Comparison of ENCODE assay signal across 1 cellular context in the genomic region with DNA sequence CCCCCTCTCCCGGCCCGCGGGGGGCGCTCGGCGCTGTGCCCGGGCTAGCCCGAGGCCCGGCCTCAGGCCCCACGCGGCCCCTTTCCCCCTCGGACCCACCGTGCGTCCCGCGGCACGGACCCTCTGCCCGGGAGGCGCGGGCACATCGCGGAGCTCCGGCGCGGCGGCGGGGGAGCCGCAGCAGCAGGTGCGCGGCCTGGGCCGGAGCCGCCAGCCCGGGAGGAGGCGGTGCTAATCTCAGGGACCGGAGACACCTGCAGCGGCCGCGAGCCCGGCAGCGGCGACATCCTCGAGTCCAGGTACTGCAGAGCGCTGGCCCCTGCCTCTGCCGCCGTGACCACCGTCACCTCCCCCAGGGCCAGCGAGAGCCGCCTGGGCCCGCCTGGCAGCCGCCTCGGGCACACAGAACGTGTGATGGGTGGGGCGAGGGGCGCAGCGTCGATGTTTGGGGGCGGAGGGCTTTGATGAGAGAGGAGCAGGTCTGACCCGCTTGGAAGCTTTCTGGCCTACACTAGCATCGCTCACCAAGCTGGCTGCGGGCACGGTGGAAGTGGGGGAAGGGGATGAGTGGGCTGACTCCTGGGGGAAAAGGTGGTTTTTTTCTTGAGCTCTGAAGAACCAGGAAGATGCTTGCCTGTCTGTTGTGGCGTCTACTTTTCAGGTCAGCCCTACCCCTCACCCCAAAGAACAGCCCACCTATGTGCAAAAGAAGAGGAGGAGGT.
TF ChIP-seq lines count a peak whose summit lies in the region.

No MANE protein-coding gene starts in this region.

TF ChIP-seq in HepG2, 621 proteins besides CTCF, POLR2A, EP300 and RAD21 (continued from another document and continues in another):
- TF ChIP-seq, protein P1, sequence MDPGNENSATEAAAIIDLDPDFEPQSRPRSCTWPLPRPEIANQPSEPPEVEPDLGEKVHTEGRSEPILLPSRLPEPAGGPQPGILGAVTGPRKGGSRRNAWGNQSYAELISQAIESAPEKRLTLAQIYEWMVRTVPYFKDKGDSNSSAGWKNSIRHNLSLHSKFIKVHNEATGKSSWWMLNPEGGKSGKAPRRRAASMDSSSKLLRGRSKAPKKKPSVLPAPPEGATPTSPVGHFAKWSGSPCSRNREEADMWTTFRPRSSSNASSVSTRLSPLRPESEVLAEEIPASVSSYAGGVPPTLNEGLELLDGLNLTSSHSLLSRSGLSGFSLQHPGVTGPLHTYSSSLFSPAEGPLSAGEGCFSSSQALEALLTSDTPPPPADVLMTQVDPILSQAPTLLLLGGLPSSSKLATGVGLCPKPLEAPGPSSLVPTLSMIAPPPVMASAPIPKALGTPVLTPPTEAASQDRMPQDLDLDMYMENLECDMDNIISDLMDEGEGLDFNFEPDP (CRISPR knock-in tag; conservative IDR thresholded peaks at IDR 0.05) = no peak
- no peak for TF ChIP-seq BORCS8-MEF2B (CRISPR knock-in tag; IDR thresholded peaks at IDR 0.05)
- no peak for TF ChIP-seq ATAD3A (CRISPR knock-in tag; IDR thresholded peaks at IDR 0.05)
- peak; percentile 6; the same call in 1 of the 2 replicates for TF ChIP-seq SP4 (CRISPR knock-in tag; IDR thresholded peaks at IDR 0.05)
- 0 out of 2 replicates have a peak, but pooled peaks have one; percentile 44 for TF ChIP-seq YEATS4 (CRISPR knock-in tag; IDR thresholded peaks at IDR 0.05; ENCODE audit: borderline replicate concordance)
- TF ChIP-seq ZNF746 (CRISPR knock-in tag; IDR thresholded peaks at IDR 0.05) = no peak
- TF ChIP-seq, protein P2, sequence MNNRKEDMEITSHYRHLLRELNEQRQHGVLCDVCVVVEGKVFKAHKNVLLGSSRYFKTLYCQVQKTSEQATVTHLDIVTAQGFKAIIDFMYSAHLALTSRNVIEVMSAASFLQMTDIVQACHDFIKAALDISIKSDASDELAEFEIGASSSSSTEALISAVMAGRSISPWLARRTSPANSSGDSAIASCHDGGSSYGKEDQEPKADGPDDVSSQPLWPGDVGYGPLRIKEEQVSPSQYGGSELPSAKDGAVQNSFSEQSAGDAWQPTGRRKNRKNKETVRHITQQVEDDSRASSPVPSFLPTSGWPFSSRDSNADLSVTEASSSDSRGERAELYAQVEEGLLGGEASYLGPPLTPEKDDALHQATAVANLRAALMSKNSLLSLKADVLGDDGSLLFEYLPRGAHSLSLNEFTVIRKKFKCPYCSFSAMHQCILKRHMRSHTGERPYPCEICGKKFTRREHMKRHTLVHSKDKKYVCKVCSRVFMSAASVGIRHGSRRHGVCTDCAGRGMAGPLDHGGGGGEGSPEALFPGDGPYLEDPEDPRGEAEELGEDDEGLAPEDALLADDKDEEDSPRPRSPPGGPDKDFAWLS (CRISPR knock-in tag; IDR thresholded peaks at IDR 0.05; ENCODE audit: borderline replicate concordance) = no peak
- no peak for TF ChIP-seq ZNF430 (CRISPR knock-in tag; IDR thresholded peaks at IDR 0.05)
- TF ChIP-seq RNF2 (conservative IDR thresholded peaks at IDR 0.05; ENCODE audit: low read depth) = peak; percentile 66; the same call in 1 of the 2 replicates
- no peak for TF ChIP-seq KLF12 (CRISPR knock-in tag; IDR thresholded peaks at IDR 0.05; ENCODE audit: borderline replicate concordance)
- no peak for TF ChIP-seq ZNF562 (CRISPR knock-in tag; IDR thresholded peaks at IDR 0.05; ENCODE audit: borderline replicate concordance)
- TF ChIP-seq, protein P3, sequence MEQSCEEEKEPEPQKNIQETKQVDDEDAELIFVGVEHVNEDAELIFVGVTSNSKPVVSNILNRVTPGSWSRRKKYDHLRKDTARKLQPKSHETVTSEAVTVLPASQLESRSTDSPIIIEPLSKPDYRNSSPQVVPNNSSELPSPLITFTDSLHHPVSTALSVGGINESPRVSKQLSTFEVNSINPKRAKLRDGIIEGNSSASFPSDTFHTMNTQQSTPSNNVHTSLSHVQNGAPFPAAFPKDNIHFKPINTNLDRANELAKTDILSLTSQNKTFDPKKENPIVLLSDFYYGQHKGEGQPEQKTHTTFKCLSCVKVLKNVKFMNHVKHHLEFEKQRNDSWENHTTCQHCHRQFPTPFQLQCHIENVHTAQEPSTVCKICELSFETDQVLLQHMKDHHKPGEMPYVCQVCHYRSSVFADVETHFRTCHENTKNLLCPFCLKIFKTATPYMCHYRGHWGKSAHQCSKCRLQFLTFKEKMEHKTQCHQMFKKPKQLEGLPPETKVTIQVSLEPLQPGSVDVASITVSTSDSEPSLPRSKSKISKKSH (CRISPR knock-in tag; IDR thresholded peaks at IDR 0.05; ENCODE audit: borderline replicate concordance) = 0 out of 2 replicates have a peak, but pooled peaks have one; percentile 52
- no peak for TF ChIP-seq ARNT2 (CRISPR knock-in tag; IDR thresholded peaks at IDR 0.05; ENCODE audit: low read depth)
- TF ChIP-seq CENPT (CRISPR knock-in tag; IDR thresholded peaks at IDR 0.05; ENCODE audit: low read depth) = 0 out of 2 replicates have a peak, but pooled peaks have one; percentile 38
- peak; percentile 83 for TF ChIP-seq ZFX (CRISPR knock-in tag; IDR thresholded peaks at IDR 0.05; ENCODE audit: low read depth)
- peak; percentile 30; the same call in 1 of the 2 replicates for TF ChIP-seq SALL1 (CRISPR knock-in tag; IDR thresholded peaks at IDR 0.05)
- TF ChIP-seq JDP2 (CRISPR knock-in tag; IDR thresholded peaks at IDR 0.05; ENCODE audit: borderline replicate concordance) = no peak; the same call in 1 of the 2 replicates
- TF ChIP-seq ZNF546 (CRISPR knock-in tag; conservative IDR thresholded peaks at IDR 0.05) = 0 out of 2 replicates have a peak, but pooled peaks have one; percentile 26
- no peak for TF ChIP-seq ZNF83 (CRISPR knock-in tag; IDR thresholded peaks at IDR 0.05; ENCODE audit: borderline replicate concordance)
- TF ChIP-seq ZNF556 (CRISPR knock-in tag; IDR thresholded peaks at IDR 0.05; ENCODE audit: borderline replicate concordance) = no peak
- TF ChIP-seq SOX5 (CRISPR knock-in tag; IDR thresholded peaks at IDR 0.05; ENCODE audit: borderline replicate concordance) = no peak
- TF ChIP-seq, protein P4, sequence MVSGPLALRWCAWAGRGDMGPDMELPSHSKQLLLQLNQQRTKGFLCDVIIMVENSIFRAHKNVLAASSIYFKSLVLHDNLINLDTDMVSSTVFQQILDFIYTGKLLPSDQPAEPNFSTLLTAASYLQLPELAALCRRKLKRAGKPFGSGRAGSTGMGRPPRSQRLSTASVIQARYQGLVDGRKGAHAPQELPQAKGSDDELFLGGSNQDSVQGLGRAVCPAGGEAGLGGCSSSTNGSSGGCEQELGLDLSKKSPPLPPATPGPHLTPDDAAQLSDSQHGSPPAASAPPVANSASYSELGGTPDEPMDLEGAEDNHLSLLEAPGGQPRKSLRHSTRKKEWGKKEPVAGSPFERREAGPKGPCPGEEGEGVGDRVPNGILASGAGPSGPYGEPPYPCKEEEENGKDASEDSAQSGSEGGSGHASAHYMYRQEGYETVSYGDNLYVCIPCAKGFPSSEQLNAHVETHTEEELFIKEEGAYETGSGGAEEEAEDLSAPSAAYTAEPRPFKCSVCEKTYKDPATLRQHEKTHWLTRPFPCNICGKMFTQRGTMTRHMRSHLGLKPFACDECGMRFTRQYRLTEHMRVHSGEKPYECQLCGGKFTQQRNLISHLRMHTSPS (CRISPR knock-in tag; IDR thresholded peaks at IDR 0.05; ENCODE audit: low read depth) = no peak
- no peak for TF ChIP-seq KLF13 (CRISPR knock-in tag; IDR thresholded peaks at IDR 0.05)
- TF ChIP-seq GABPB1 (CRISPR knock-in tag; IDR thresholded peaks at IDR 0.05) = no peak
- TF ChIP-seq, protein P5, sequence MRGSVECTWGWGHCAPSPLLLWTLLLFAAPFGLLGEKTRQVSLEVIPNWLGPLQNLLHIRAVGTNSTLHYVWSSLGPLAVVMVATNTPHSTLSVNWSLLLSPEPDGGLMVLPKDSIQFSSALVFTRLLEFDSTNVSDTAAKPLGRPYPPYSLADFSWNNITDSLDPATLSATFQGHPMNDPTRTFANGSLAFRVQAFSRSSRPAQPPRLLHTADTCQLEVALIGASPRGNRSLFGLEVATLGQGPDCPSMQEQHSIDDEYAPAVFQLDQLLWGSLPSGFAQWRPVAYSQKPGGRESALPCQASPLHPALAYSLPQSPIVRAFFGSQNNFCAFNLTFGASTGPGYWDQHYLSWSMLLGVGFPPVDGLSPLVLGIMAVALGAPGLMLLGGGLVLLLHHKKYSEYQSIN (CRISPR knock-in tag; IDR thresholded peaks at IDR 0.05; ENCODE audit: borderline replicate concordance) = no peak
- TF ChIP-seq THYN1 (CRISPR knock-in tag; IDR thresholded peaks at IDR 0.05; ENCODE audit: borderline replicate concordance, low read depth) = no peak
- TF ChIP-seq, protein P6, sequence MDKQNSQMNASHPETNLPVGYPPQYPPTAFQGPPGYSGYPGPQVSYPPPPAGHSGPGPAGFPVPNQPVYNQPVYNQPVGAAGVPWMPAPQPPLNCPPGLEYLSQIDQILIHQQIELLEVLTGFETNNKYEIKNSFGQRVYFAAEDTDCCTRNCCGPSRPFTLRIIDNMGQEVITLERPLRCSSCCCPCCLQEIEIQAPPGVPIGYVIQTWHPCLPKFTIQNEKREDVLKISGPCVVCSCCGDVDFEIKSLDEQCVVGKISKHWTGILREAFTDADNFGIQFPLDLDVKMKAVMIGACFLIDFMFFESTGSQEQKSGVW (CRISPR knock-in tag; IDR thresholded peaks at IDR 0.05; ENCODE audit: borderline replicate concordance) = no peak
- TF ChIP-seq MXD4 (CRISPR knock-in tag; IDR thresholded peaks at IDR 0.05) = no peak
- 0 out of 2 replicates have a peak, but pooled peaks have one; percentile 5 for TF ChIP-seq ZIK1 (CRISPR knock-in tag; IDR thresholded peaks at IDR 0.05; ENCODE audit: borderline replicate concordance, low read depth)
- TF ChIP-seq ZNF263 (CRISPR knock-in tag; IDR thresholded peaks at IDR 0.05) = 0 out of 2 replicates have a peak, but pooled peaks have one; percentile 6
- TF ChIP-seq ZNF225 (CRISPR knock-in tag; IDR thresholded peaks at IDR 0.05) = no peak
- no peak for TF ChIP-seq ZEB1 (IDR thresholded peaks at IDR 0.05; ENCODE audit: insufficient replicate concordance, low read depth)
- TF ChIP-seq, protein P7, sequence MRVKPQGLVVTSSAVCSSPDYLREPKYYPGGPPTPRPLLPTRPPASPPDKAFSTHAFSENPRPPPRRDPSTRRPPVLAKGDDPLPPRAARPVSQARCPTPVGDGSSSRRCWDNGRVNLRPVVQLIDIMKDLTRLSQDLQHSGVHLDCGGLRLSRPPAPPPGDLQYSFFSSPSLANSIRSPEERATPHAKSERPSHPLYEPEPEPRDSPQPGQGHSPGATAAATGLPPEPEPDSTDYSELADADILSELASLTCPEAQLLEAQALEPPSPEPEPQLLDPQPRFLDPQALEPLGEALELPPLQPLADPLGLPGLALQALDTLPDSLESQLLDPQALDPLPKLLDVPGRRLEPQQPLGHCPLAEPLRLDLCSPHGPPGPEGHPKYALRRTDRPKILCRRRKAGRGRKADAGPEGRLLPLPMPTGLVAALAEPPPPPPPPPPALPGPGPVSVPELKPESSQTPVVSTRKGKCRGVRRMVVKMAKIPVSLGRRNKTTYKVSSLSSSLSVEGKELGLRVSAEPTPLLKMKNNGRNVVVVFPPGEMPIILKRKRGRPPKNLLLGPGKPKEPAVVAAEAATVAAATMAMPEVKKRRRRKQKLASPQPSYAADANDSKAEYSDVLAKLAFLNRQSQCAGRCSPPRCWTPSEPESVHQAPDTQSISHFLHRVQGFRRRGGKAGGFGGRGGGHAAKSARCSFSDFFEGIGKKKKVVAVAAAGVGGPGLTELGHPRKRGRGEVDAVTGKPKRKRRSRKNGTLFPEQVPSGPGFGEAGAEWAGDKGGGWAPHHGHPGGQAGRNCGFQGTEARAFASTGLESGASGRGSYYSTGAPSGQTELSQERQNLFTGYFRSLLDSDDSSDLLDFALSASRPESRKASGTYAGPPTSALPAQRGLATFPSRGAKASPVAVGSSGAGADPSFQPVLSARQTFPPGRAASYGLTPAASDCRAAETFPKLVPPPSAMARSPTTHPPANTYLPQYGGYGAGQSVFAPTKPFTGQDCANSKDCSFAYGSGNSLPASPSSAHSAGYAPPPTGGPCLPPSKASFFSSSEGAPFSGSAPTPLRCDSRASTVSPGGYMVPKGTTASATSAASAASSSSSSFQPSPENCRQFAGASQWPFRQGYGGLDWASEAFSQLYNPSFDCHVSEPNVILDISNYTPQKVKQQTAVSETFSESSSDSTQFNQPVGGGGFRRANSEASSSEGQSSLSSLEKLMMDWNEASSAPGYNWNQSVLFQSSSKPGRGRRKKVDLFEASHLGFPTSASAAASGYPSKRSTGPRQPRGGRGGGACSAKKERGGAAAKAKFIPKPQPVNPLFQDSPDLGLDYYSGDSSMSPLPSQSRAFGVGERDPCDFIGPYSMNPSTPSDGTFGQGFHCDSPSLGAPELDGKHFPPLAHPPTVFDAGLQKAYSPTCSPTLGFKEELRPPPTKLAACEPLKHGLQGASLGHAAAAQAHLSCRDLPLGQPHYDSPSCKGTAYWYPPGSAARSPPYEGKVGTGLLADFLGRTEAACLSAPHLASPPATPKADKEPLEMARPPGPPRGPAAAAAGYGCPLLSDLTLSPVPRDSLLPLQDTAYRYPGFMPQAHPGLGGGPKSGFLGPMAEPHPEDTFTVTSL (CRISPR knock-in tag; IDR thresholded peaks at IDR 0.05; ENCODE audit: borderline replicate concordance) = no peak
- TF ChIP-seq PCBP2 (optimal IDR thresholded peaks at IDR 0.05; ENCODE audit: low read depth, low read length, poor library complexity, severe bottlenecking) = no peak
- TF ChIP-seq, protein P8, sequence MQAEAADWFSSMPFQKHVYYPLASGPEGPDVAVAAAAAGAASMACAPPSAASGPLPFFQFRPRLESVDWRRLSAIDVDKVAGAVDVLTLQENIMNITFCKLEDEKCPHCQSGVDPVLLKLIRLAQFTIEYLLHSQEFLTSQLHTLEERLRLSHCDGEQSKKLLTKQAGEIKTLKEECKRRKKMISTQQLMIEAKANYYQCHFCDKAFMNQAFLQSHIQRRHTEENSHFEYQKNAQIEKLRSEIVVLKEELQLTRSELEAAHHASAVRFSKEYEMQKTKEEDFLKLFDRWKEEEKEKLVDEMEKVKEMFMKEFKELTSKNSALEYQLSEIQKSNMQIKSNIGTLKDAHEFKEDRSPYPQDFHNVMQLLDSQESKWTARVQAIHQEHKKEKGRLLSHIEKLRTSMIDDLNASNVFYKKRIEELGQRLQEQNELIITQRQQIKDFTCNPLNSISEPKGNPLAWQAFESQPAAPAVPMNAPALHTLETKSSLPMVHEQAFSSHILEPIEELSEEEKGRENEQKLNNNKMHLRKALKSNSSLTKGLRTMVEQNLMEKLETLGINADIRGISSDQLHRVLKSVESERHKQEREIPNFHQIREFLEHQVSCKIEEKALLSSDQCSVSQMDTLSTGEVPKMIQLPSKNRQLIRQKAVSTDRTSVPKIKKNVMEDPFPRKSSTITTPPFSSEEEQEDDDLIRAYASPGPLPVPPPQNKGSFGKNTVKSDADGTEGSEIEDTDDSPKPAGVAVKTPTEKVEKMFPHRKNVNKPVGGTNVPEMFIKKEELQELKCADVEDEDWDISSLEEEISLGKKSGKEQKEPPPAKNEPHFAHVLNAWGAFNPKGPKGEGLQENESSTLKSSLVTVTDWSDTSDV (CRISPR knock-in tag; IDR thresholded peaks at IDR 0.05) = no peak
- no peak for TF ChIP-seq PCBP1 (IDR thresholded peaks at IDR 0.05; ENCODE audit: borderline replicate concordance, low read depth, low read length)
- TF ChIP-seq HOXA5 (CRISPR knock-in tag; IDR thresholded peaks at IDR 0.05) = 0 out of 2 replicates have a peak, but pooled peaks have one; percentile 2
- TF ChIP-seq RFX3 (CRISPR knock-in tag; IDR thresholded peaks at IDR 0.05) = no peak
- no peak for TF ChIP-seq RFX5 (IDR thresholded peaks at IDR 0.05; ENCODE audit: low read depth, low read length)
- no peak for TF ChIP-seq NR2F1 (CRISPR knock-in tag; IDR thresholded peaks at IDR 0.05)
- TF ChIP-seq CBX1 (IDR thresholded peaks at IDR 0.05; ENCODE audit: low read depth) = no peak
- TF ChIP-seq BRD4 (CRISPR knock-in tag; IDR thresholded peaks at IDR 0.05) = no peak
- TF ChIP-seq JARID2 (CRISPR knock-in tag; IDR thresholded peaks at IDR 0.05; ENCODE audit: insufficient replicate concordance) = no peak
- no peak for TF ChIP-seq ATF7 (IDR thresholded peaks at IDR 0.05)
- no peak for TF ChIP-seq ATF7 (CRISPR knock-in tag; IDR thresholded peaks at IDR 0.05)
- no peak for TF ChIP-seq ISL2 (CRISPR knock-in tag; IDR thresholded peaks at IDR 0.05)
- no peak for TF ChIP-seq FOXJ3 (CRISPR knock-in tag; IDR thresholded peaks at IDR 0.05; ENCODE audit: borderline replicate concordance)
- TF ChIP-seq ZNF644 (CRISPR knock-in tag; IDR thresholded peaks at IDR 0.05; ENCODE audit: low read depth) = no peak
